In genomic region chr5:160287378-160288051, GRCh38 we compare ENCODE assay signal across 8 cellular contexts. TPM values are rescaled to one million over a fixed set of nuclear protein-coding genes. Genes with fewer than 3 reads are reported as not detected.
DNase-seq lines count a peak whose midpoint lies in the region; ATAC-seq and TF ChIP-seq lines count a peak whose summit lies in the region.

No MANE protein-coding gene starts in this region.

- H3K4me3 ChIP-seq in IMR-90 (ENCODE audit: insufficient read depth, low read depth, low read length) (no peak overlapping the region), ascending aorta (no peak overlapping the region), iPS-15b (ENCODE audit: low read depth, low read length) (peak overlapping the region; percentile 8), sigmoid colon (no peak overlapping the region)

- CTCF ChIA-PET in IMR-90 (lab: Yijun Ruan, JAX) = interaction anchor here (0.6 to 0.7 kb wide), 3 partner anchors 58 to 265 kb away, joined by 3 read pairs; no protein-coding TSS in a partner anchor

- no peak overlapping the region for H4K8ac ChIP-seq in IMR-90 (ENCODE audit: low read depth in 2 of 2, low read length in 2 of 2)

- H4K20me1 ChIP-seq in IMR-90 (ENCODE audit: insufficient read depth, low read length) = no peaks in the 10 kb centered on the region

- H3K14ac ChIP-seq in IMR-90 (replicated peaks; ENCODE audit: low read depth, low read length) = no peak overlapping the region

- H3K9me3 ChIP-seq in IMR-90 (ENCODE audit: control insufficient read depth, insufficient read depth, low read length) (no peaks in the 10 kb centered on the region), ascending aorta (no peaks in the 10 kb centered on the region), iPS-15b (ENCODE audit: control insufficient read depth, insufficient read depth, low read length) (no peaks in the 10 kb centered on the region), sigmoid colon (no peaks in the 10 kb centered on the region)

- no peak for TF ChIP-seq POLR2A in IMR-90 (IDR thresholded peaks at IDR 0.05; ENCODE audit: low read depth, low read length)
- TF ChIP-seq POLR2A in sigmoid colon (IDR thresholded peaks at IDR 0.05) = no peak
- no peak for TF ChIP-seq POLR2A in erythroblast (IDR thresholded peaks at IDR 0.05; ENCODE audit: low read length)

- dilution Hi-C loops in IMR-90 (cut with HindIII; ENCODE audit: low sequenced_read_pairs, unreplicated experiment) = no loop called here

- TF ChIP-seq RAD21 in IMR-90 (IDR thresholded peaks at IDR 0.05; ENCODE audit: low read length) = no peak

- DNase-seq in IMR-90 = no peak
- no peak for DNase-seq in ascending aorta (ENCODE audit: low spot score in 2 of 2)
- no peak for DNase-seq in sigmoid colon
- DNase-seq in NK-92 (lab: John Stamatoyannopoulos, UW; ENCODE audit: unreplicated experiment) = no peak
- DNase-seq in erythroblast (lab: John Stamatoyannopoulos, UW) = no peak
- no peak for DNase-seq in stimulated activated CD4-positive, alpha-beta T cell treated with anti-CD3 and anti-CD28 coated beads, Interleukin-1b, Interleukin-23, amount 100 ng/mL, for 48 hours
- DNase-seq in superior temporal gyrus (ENCODE audit: extremely low spot score) = no peak

- H3K36me3 ChIP-seq in IMR-90 (ENCODE audit: control insufficient read depth, insufficient read depth, low read length) (no peaks in the 10 kb centered on the region), ascending aorta (no peaks in the 10 kb centered on the region), iPS-15b (ENCODE audit: control insufficient read depth, insufficient read depth, low read length) (no peaks in the 10 kb centered on the region), sigmoid colon (no peaks in the 10 kb centered on the region)

- WGBS in IMR-90 (ENCODE audit: extremely low coverage in 2 of 2, insufficient read length in 1 of 2), 2 experiments = 54% methylated on average over 2 of the region's 8 CpGs; no CpG with 5 or more reads in 1 of the 2 experiments
- 27 to 60% methylated on average over 8 of the region's 8 CpGs for WGBS in sigmoid colon, 2 donors

- no peaks in the 10 kb centered on the region for H3K9me1 ChIP-seq in IMR-90 (ENCODE audit: insufficient read depth, low read length)

- H3K9ac ChIP-seq in IMR-90 (ENCODE audit: low read depth, low read length) (no peak overlapping the region), iPS-15b (ENCODE audit: low read depth, low read length) (no peak overlapping the region)

- H2AFZ ChIP-seq in IMR-90 (replicated peaks; ENCODE audit: low read length, poor library complexity) = peak overlapping the region; percentile 27

- H4K91ac ChIP-seq in IMR-90 (ENCODE audit: insufficient read depth, low read depth, low read length) = no peak overlapping the region

- in situ Hi-C loops in IMR-90 (cut with MboI; ENCODE audit: low sequenced_read_pairs) = no loop called here

- H3K27me3 ChIP-seq in IMR-90 (ENCODE audit: control insufficient read depth, insufficient read depth, low read length) (no peaks in the 10 kb centered on the region), ascending aorta (no peaks in the 10 kb centered on the region), iPS-15b (ENCODE audit: control insufficient read depth, insufficient read depth, low read length) (no peaks in the 10 kb centered on the region), sigmoid colon (no peaks in the 10 kb centered on the region)

- H3K4ac ChIP-seq in IMR-90 (ENCODE audit: low read depth, low read length) = no peak overlapping the region

- H4K5ac ChIP-seq in IMR-90 (ENCODE audit: low read depth, low read length) = no peak overlapping the region; the same call in 1 of the 2 replicates

- H3K18ac ChIP-seq in IMR-90 (ENCODE audit: low read depth, low read length) = no peak overlapping the region

- no peak overlapping the region for H3K4me2 ChIP-seq in IMR-90 (ENCODE audit: low read depth, low read length)

- H2BK20ac ChIP-seq in IMR-90 (ENCODE audit: low read depth, low read length) = no peak overlapping the region

- H2BK15ac ChIP-seq in IMR-90 (ENCODE audit: low read depth, low read length) = no peak overlapping the region

- H2BK120ac ChIP-seq in IMR-90 (ENCODE audit: low read depth, low read length) = no peak overlapping the region

- peaks cover 9% of the 10 kb centered on the region; the same call in 1 of the 2 replicates for H3K4me1 ChIP-seq in IMR-90 (ENCODE audit: control insufficient read depth, insufficient read depth, low read length)
- H3K4me1 ChIP-seq in ascending aorta = peaks cover 0 to 10% of the 10 kb centered on the region in 2 donors
- peaks cover 32% of the 10 kb centered on the region for H3K4me1 ChIP-seq in iPS-15b (ENCODE audit: control insufficient read depth, insufficient read depth, low read length)
- H3K4me1 ChIP-seq in sigmoid colon = peaks cover 0 to 11% (median 11%) of the 10 kb centered on the region in 4 donors

- no peak overlapping the region for H2AK5ac ChIP-seq in IMR-90 (ENCODE audit: low read depth, low read length)

- no peak overlapping the region for H3K56ac ChIP-seq in IMR-90 (ENCODE audit: extremely low read depth, insufficient read depth, low read length)

- no peak overlapping the region for H3K27ac ChIP-seq in IMR-90 (ENCODE audit: insufficient read depth, low read length)
- peak overlapping the region; percentile 18 to 49 for H3K27ac ChIP-seq in ascending aorta
- H3K27ac ChIP-seq in sigmoid colon = peak overlapping the region; percentile 4 to 32 (median 19)

- intact Hi-C loops in IMR-90 (cut with micrococcal nuclease) = no loop called here
- intact Hi-C loops in ascending aorta (cut with DNase I) = no loop called here
- intact Hi-C loops in sigmoid colon (cut with DNase I) = no loop called here

- TF ChIP-seq CTCF in IMR-90 (conservative IDR thresholded peaks at IDR 0.05; ENCODE audit: low read depth, low read length) (no peak), ascending aorta (IDR thresholded peaks at IDR 0.05) (no peak), sigmoid colon (IDR thresholded peaks at IDR 0.05) (no peak)

- H3K79me1 ChIP-seq in IMR-90 (ENCODE audit: low read depth in 1 of 2, low read length in 2 of 2) = peaks cover 13 to 23% of the 10 kb centered on the region in 2 experiments; a peak in 2 of 4 replicates

- peak overlapping the region; percentile 25 for H2AK9ac ChIP-seq in IMR-90 (replicated peaks; ENCODE audit: low read depth, low read length, poor library complexity)

- no peak overlapping the region for H3K23ac ChIP-seq in IMR-90 (ENCODE audit: low read depth, low read length)

- peak; percentile 56 for ATAC-seq in IMR-90 (ENCODE audit: low read depth)

- POLR2A ChIA-PET in IMR-90 (lab: Charles Lee; ENCODE audit: unreplicated experiment) = no interaction called here

- no peak overlapping the region for H2BK5ac ChIP-seq in IMR-90 (ENCODE audit: low read depth, low read length, poor library complexity, severe bottlenecking)

- no TSS peak for BruUV-seq in IMR-90 (replicated peaks; lab: Mats Ljungman, UMichigan)

- no peak for TF ChIP-seq EP300 in sigmoid colon (IDR thresholded peaks at IDR 0.05)

TF ChIP-seq in IMR-90, 13 proteins besides CTCF, POLR2A, EP300 and RAD21:
- TF ChIP-seq NFE2L2 (IDR thresholded peaks at IDR 0.05; ENCODE audit: low read depth, low read length) = no peak
- no peak for TF ChIP-seq MAZ (IDR thresholded peaks at IDR 0.05; ENCODE audit: borderline replicate concordance, low read depth, low read length)
- TF ChIP-seq SMC3 (IDR thresholded peaks at IDR 0.05; ENCODE audit: low read depth, low read length) = no peak
- no peak for TF ChIP-seq FOS (IDR thresholded peaks at IDR 0.05; ENCODE audit: low read depth, low read length)
- no peak for TF ChIP-seq RFX5 (IDR thresholded peaks at IDR 0.05; ENCODE audit: low read depth, low read length)
- TF ChIP-seq CHD1 (IDR thresholded peaks at IDR 0.05; ENCODE audit: low read depth, low read length) = no peak
- TF ChIP-seq MAFK (IDR thresholded peaks at IDR 0.05; ENCODE audit: low read depth, low read length) = no peak
- TF ChIP-seq RCOR1 (IDR thresholded peaks at IDR 0.05; ENCODE audit: insufficient replicate concordance, low read length) = no peak
- TF ChIP-seq ELK1 (IDR thresholded peaks at IDR 0.05; ENCODE audit: borderline replicate concordance, low read depth, low read length) = no peak

RNA-seq across cellular contexts. Expression of gene CCNJL, which starts 24.8 kb away (rescaled TPM):
- total RNA-seq in IMR-90 (2012; rRNA removed) (2.0 and 2.8 TPM in 2 replicates), ascending aorta (not detected), sigmoid colon (1 to 10 TPM in 2 of 4 donors, under 1 TPM in 2; 0.16 to 5.3 (median 1.4) TPM)
- polyA plus RNA-seq in IMR-90 (2012; rRNA removed) (3.8 and 5.3 TPM in 2 replicates), sigmoid colon (10 to 100 TPM in 2 of 3 donors, 1 to 10 TPM in 1; 4.7 to 18.7 (median 10.8) TPM)
- 2.4 and 3.1 TPM in 2 replicates for polyA plus RNA-seq in IMR-90 (2012; cell fraction: cytosol; rRNA removed)
- polyA plus RNA-seq in IMR-90 (2012; cell fraction: nucleus; rRNA removed; ENCODE audit: low replicate concordance) = 2.2 and 2.7 TPM in 2 replicates

RNA-seq across cellular contexts. Expression of gene FABP6, which starts 58.2 kb away (rescaled TPM):
- total RNA-seq in IMR-90 (2012; rRNA removed) (not detected in 2 replicates), ascending aorta (not detected), sigmoid colon (1 to 10 TPM in 1 of 4 donors, not detected in 3; 1.4 TPM)
- polyA plus RNA-seq in IMR-90 (2012; rRNA removed) (not detected in 2 replicates), sigmoid colon (1 to 10 TPM in 1 of 3 donors, under 1 TPM in 1, not detected in 1; 0.50 to 2.1 TPM)
- polyA plus RNA-seq in IMR-90 (2012; cell fraction: cytosol; rRNA removed) = not detected in 2 replicates
- polyA plus RNA-seq in IMR-90 (2012; cell fraction: nucleus; rRNA removed; ENCODE audit: low replicate concordance) = not detected in 2 replicates
